11 cellular contexts compared by ENCODE assay signal in the genomic region with DNA sequence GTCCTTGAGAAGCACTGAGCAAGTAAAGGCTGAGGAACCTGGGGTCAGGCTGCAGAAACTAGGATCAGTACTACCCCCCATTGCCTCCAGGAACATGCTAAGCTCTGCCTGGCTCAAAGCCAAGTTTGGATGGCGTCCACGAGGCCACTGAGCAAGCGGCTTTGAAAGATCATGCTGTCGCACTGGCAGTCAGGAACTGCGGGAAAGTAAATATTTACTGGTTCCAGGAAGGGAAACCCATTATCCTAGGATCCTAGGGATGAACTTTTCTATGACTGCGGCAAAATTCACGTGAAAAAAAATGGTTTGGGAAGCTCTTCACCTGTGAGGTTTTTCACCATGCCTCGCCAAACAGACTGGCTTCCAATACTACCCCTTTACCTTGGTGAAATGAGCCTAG.
DNase-seq lines count a peak whose midpoint lies in the region; ATAC-seq, FAIRE-seq and TF ChIP-seq lines count a peak whose summit lies in the region.
"Had no signal": no experiment of that assay in that cellular context is flagged by ENCODE, and none has a peak within 500 bp of the region (broad histone marks: within the 10 kb centered on the region; RNA-seq: fewer than 3 reads in every experiment).

No MANE protein-coding gene starts in this region.

- no peak overlapping the region for H3K4me3 ChIP-seq in endothelial cell of umbilical vein (replicated peaks in 1 of 3; ENCODE audit: insufficient read depth in 1 of 3, low read depth in 1 of 3, low read length in 3 of 3)

- H3K9me3 ChIP-seq in endothelial cell of umbilical vein (replicated peaks; ENCODE audit: control insufficient read depth, insufficient read depth, low read length): no peaks in the 10 kb centered on the region

- intact Hi-C loops in endothelial cell of umbilical vein (cut with micrococcal nuclease): loop anchor here (10.0 kb wide), 1 partner anchor 360 kb away; no protein-coding TSS in a partner anchor
- intact Hi-C loops in activated CD8-positive, alpha-beta T cell treated with anti-CD3 and anti-CD28 coated beads for 36 hours (cut with micrococcal nuclease): no loop called here

- H3K9me1 ChIP-seq in endothelial cell of umbilical vein (replicated peaks; ENCODE audit: control insufficient read depth, extremely low read depth, insufficient read depth, low read length): no peaks in the 10 kb centered on the region

- no peaks in the 10 kb centered on the region for H3K36me3 ChIP-seq in endothelial cell of umbilical vein (ENCODE audit: control insufficient read depth in 2 of 2, extremely low read depth in 1 of 2, insufficient read depth in 2 of 2, low read length in 2 of 2)

- BruUV-seq in endothelial cell of umbilical vein (replicated peaks; lab: Mats Ljungman, UMichigan): no TSS peak

- no peaks in the 10 kb centered on the region for H3K9me3 Mint-ChIP-seq in activated CD8-positive, alpha-beta T cell treated with anti-CD3 and anti-CD28 coated beads for 36 hours

- POLR2A ChIA-PET in endothelial cell of umbilical vein (lab: Charles Lee): no interaction called here
- POLR2A ChIA-PET in activated CD8-positive, alpha-beta T cell treated with anti-CD3 and anti-CD28 coated beads for 36 hours (lab: Charles Lee): no interaction called here

- no peak overlapping the region for H3K27ac Mint-ChIP-seq in activated CD8-positive, alpha-beta T cell treated with anti-CD3 and anti-CD28 coated beads for 36 hours

- CTCF ChIA-PET in endothelial cell of umbilical vein (lab: Charles Lee): interaction anchor here (1.4 kb wide), 1 partner anchor 9 kb away, joined by 3 read pairs; no protein-coding TSS in a partner anchor
- CTCF ChIA-PET in activated CD8-positive, alpha-beta T cell treated with anti-CD3 and anti-CD28 coated beads for 36 hours (lab: Charles Lee): no interaction called here

- no peaks in the 10 kb centered on the region for H3K4me1 Mint-ChIP-seq in activated CD8-positive, alpha-beta T cell treated with anti-CD3 and anti-CD28 coated beads for 36 hours (ENCODE audit: low read depth)

- H3K9ac ChIP-seq in endothelial cell of umbilical vein (replicated peaks; ENCODE audit: extremely low read depth, insufficient read depth, low read length): no peak overlapping the region

- no peaks in the 10 kb centered on the region for H3K79me2 ChIP-seq in endothelial cell of umbilical vein (ENCODE audit: control insufficient read depth, insufficient read depth, low read length)

- no peak for TF ChIP-seq CTCF in endothelial cell of umbilical vein (IDR thresholded peaks at IDR 0.05; ENCODE audit: extremely low read depth in 1 of 2, insufficient read depth in 1 of 2, low read depth in 1 of 2, low read length in 2 of 2)
- no peak for TF ChIP-seq CTCF in activated CD8-positive, alpha-beta T cell treated with anti-CD3 and anti-CD28 coated beads for 36 hours (IDR thresholded peaks at IDR 0.05)

- H3K27me3 ChIP-seq in endothelial cell of umbilical vein (ENCODE audit: control insufficient read depth in 2 of 2, insufficient read depth in 2 of 2, low read length in 2 of 2): peaks cover 2% of the 10 kb centered on the region in 2 experiments

- peak; percentile 8 for FAIRE-seq in endothelial cell of umbilical vein (lab: Jason Lieb, UNC)

- TF ChIP-seq POLR2A in endothelial cell of umbilical vein (IDR thresholded peaks at IDR 0.05; ENCODE audit: low read depth, low read length): no peak

- H3K4me1 ChIP-seq in endothelial cell of umbilical vein (ENCODE audit: control insufficient read depth, extremely low read depth, insufficient read depth, low read length): no peaks in the 10 kb centered on the region

- H2AFZ ChIP-seq in endothelial cell of umbilical vein (ENCODE audit: low read depth, low read length): no peak overlapping the region

- no peak for ATAC-seq in activated CD8-positive, alpha-beta T cell treated with anti-CD3 and anti-CD28 coated beads for 36 hours
- ATAC-seq in GM18511 (IDR thresholded peaks at IDR 0.05; ENCODE audit: unreplicated experiment) (no peak), GM18861 (IDR thresholded peaks at IDR 0.05; ENCODE audit: unreplicated experiment) (no peak)

- H3K27me3 Mint-ChIP-seq in activated CD8-positive, alpha-beta T cell treated with anti-CD3 and anti-CD28 coated beads for 36 hours: no peaks in the 10 kb centered on the region

- DNase-seq in Daoy (ENCODE audit: low read depth) (peak; percentile 37), NCI-H345 (lab: John Stamatoyannopoulos, UW) (peak; percentile 93), endothelial cell of umbilical vein (ENCODE audit: low read depth, low spot score) (peak; percentile 47), occipital lobe (lab: John Stamatoyannopoulos, UW) (peak; percentile 20)
- DNase-seq in activated CD8-positive, alpha-beta T cell treated with anti-CD3 and anti-CD28 coated beads for 36 hours: no peak
- no peak for DNase-seq in effector CD8-positive, alpha-beta T cell (lab: John Stamatoyannopoulos, UW)
- DNase-seq: GF-D8, HCEC 1CT, NCI-H526 had no signal

- no peaks in the 10 kb centered on the region for H4K20me1 ChIP-seq in endothelial cell of umbilical vein (replicated peaks; ENCODE audit: control insufficient read depth, extremely low read depth, insufficient read depth, low read length)

- H3K36me3 Mint-ChIP-seq in activated CD8-positive, alpha-beta T cell treated with anti-CD3 and anti-CD28 coated beads for 36 hours (ENCODE audit: low read depth): no peaks in the 10 kb centered on the region

- dilution Hi-C loops in endothelial cell of umbilical vein (cut with MboI; ENCODE audit: extremely low pct_ligation_motif_present, low sequenced_read_pairs): no loop called here

- H3K27ac ChIP-seq in endothelial cell of umbilical vein (ENCODE audit: insufficient read depth, low read depth, low read length): no peak overlapping the region

- H3K4me2 ChIP-seq in endothelial cell of umbilical vein (ENCODE audit: insufficient read depth, low read length): no peak overlapping the region

- H3K4me3 Mint-ChIP-seq in activated CD8-positive, alpha-beta T cell treated with anti-CD3 and anti-CD28 coated beads for 36 hours: no peak overlapping the region

TF ChIP-seq in endothelial cell of umbilical vein, 7 proteins besides CTCF, POLR2A, EP300 and RAD21:
- no peak for TF ChIP-seq MAX (IDR thresholded peaks at IDR 0.05; ENCODE audit: insufficient read depth, insufficient read length)
- no peak for TF ChIP-seq JUN (IDR thresholded peaks at IDR 0.05; ENCODE audit: borderline replicate concordance, insufficient read depth, insufficient read length, low read depth)
- TF ChIP-seq GATA2 (IDR thresholded peaks at IDR 0.05; ENCODE audit: insufficient read depth, insufficient read length, low read depth, low read length): no peak
- TF ChIP-seq EZH2 (IDR thresholded peaks at IDR 0.05; ENCODE audit: borderline replicate concordance, low read depth, low read length, severe bottlenecking): no peak
- no peak for TF ChIP-seq FOS (IDR thresholded peaks at IDR 0.05; ENCODE audit: borderline replicate concordance, insufficient read depth, low read length)
- no peak for TF ChIP-seq MYC (IDR thresholded peaks at IDR 0.05; ENCODE audit: low read depth, low read length)
- no peak for TF ChIP-seq POLR2AphosphoS5 (IDR thresholded peaks at IDR 0.05; ENCODE audit: insufficient read depth, low read depth, low read length)
TF ChIP-seq in endothelial cell of umbilical vein: peak in this region for 0.

Comparison
In these comparisons a context has a peak if more than half of its experiments do, and no peak if none do; other contexts are left out.
1. DNase-seq: peak in Daoy (single experiment), NCI-H345 (single experiment), endothelial cell of umbilical vein (single experiment) and occipital lobe (single experiment); none in activated CD8-positive, alpha-beta T cell treated with anti-CD3 and anti-CD28 coated beads for 36 hours (single experiment) and effector CD8-positive, alpha-beta T cell (single experiment).